8 cellular contexts compared by ENCODE assay signal in genomic region chr11:119340335-119341221, GRCh38. TPM values are rescaled to one million over a fixed set of nuclear protein-coding genes. Genes with fewer than 3 reads are reported as not detected.
DNase-seq lines count a peak whose midpoint lies in the region; ATAC-seq and TF ChIP-seq lines count a peak whose summit lies in the region.

Gene C1QTNF5, minus strand, starts transcription at chr11:119340883. Its CDS starts 486 bp downstream, at chr11:119340397.

- no peaks in the 10 kb centered on the region for H3K27me3 ChIP-seq in right lobe of liver

- no peaks in the 10 kb centered on the region for H3K36me3 ChIP-seq in right lobe of liver

- H3K4me3 ChIP-seq in right lobe of liver, result peak within 1 kb of the TSS; percentile 45 to 51 (median 49)

- H3K4me1 Mint-ChIP-seq in IgD-negative memory B cell, result peaks cover 10 to 18% (median 10%) of the 10 kb centered on the region in 3 donors

- peaks cover 10% of the 10 kb centered on the region for H3K36me3 Mint-ChIP-seq in IgD-negative memory B cell

- peaks cover 0 to 22% (median 9%) of the 10 kb centered on the region in 4 donors for H3K4me1 ChIP-seq in right lobe of liver

- H3K27ac ChIP-seq in right lobe of liver, result peak within 1 kb of the TSS; percentile 70 to 89 (median 76)
- H3K27ac ChIP-seq in substantia nigra (ENCODE audit: low read depth, low read length, poor library complexity, severe bottlenecking), result peak within 1 kb of the TSS; percentile 69

- no peak for TF ChIP-seq CTCF in right lobe of liver (IDR thresholded peaks at IDR 0.05)

- intact Hi-C loops in right lobe of liver (cut with DNase I), result no loop called here

- ATAC-seq in right lobe of liver (peak; percentile 19 to 44 (median 29)), GM21447 (IDR thresholded peaks at IDR 0.05; ENCODE audit: unreplicated experiment) (no peak)

- TF ChIP-seq POLR2A in right lobe of liver (IDR thresholded peaks at IDR 0.05), result no peak

- H3K27ac Mint-ChIP-seq in IgD-negative memory B cell, result peak within 1 kb of the TSS in 2 of 3 donors; percentile 16 to 69

- H3K9me3 Mint-ChIP-seq in IgD-negative memory B cell, result peaks cover 0 to 2% (median 0%) of the 10 kb centered on the region in 3 donors

- whole genome bisulfite sequencing in right lobe of liver (ENCODE audit: insufficient coverage, low coverage, low lambda C conversion rate, missing lambda C conversion rate), result 19% methylated on average over 17 of the region's 53 CpGs

- H3K4me3 Mint-ChIP-seq in IgD-negative memory B cell, result peak within 1 kb of the TSS in 2 of 4 donors; percentile 6 to 76

- peak; percentile 72 for DNase-seq in ecto neural progenitor cell (ENCODE audit: low spot score)
- DNase-seq in right lobe of liver, result peak in 2 of 3 donors; percentile 75 to 77
- DNase-seq in substantia nigra (lab: John Stamatoyannopoulos, UW), result peak in 41 of 49 donors; percentile 42 to 86 (median 72)
- no peak for DNase-seq in Ammon's horn (ENCODE audit: low spot score)
- no peak for DNase-seq in stimulated activated CD4-positive, alpha-beta T cell treated with anti-CD3 and anti-CD28 coated beads, Interleukin-4, amount 100 ng/mL, for 24 hours
- DNase-seq in stimulated activated naive CD4-positive, alpha-beta T cell treated with Interleukin-2 at 50 U/mL for 16 hours (lab: John Stamatoyannopoulos, UW), result no peak

- H3K9me3 ChIP-seq in right lobe of liver, result no peaks in the 10 kb centered on the region

- H3K27me3 Mint-ChIP-seq in IgD-negative memory B cell, result peaks cover 45% of the 10 kb centered on the region

RNA-seq across cellular contexts. Expression of gene C1QTNF5, which starts in this region (rescaled TPM):
- not detected for polyA plus RNA-seq in IgD-negative memory B cell
- 1 to 10 TPM; 2.8 to 6.3 (median 4.8) TPM for total RNA-seq in right lobe of liver

Comparison
In these comparisons a context has a peak if more than half of its experiments do, and no peak if none do; other contexts are left out.
1. DNase-seq: peak in ecto neural progenitor cell (single experiment), right lobe of liver (2 of 3) and substantia nigra (41 of 49); none in Ammon's horn (single experiment), stimulated activated CD4-positive, alpha-beta T cell treated with anti-CD3 and anti-CD28 coated beads, Interleukin-4, amount 100 ng/mL, for 24 hours (single experiment) and stimulated activated naive CD4-positive, alpha-beta T cell treated with Interleukin-2 at 50 U/mL for 16 hours (single experiment).